Comparison of ENCODE assay signal across 10 cellular contexts in genomic region chr9:120366646-120367019, GRCh38.
A peak's percentile ranks its signal among the peaks of the same experiment; 100 is the strongest.
DNase-seq lines count a peak whose midpoint lies in the region; ATAC-seq and TF ChIP-seq lines count a peak whose summit lies in the region.
"Had no signal": no experiment of that assay in that cellular context is flagged by ENCODE, and none has a peak within 500 bp of the region (broad histone marks: within the 10 kb centered on the region; RNA-seq: fewer than 3 reads in every experiment).

No MANE protein-coding gene starts in this region.

- peak overlapping the region; percentile 45 for H3K9ac ChIP-seq in skeletal muscle satellite cell (ENCODE audit: low read depth, low read length)

- DNase-seq in HFFc6 (peak; percentile 90), WTC11 (ENCODE audit: low spot score) (no peak), hepatocyte (ENCODE audit: low spot score) (peak; percentile 55), NCI-H748 treated with DMSO at 0.1 percent for 48 hours (lab: John Stamatoyannopoulos, UW) (no peak), NCI-H1930 (lab: John Stamatoyannopoulos, UW) (no peak), NCI-H1048 (lab: John Stamatoyannopoulos, UW) (no peak), head of caudate nucleus (no peak)
- DNase-seq: activated T-cell treated with anti-CD3 and anti-CD28 coated beads, Interleukin-2, amount 50 U/mL, for 4 hours; immature natural killer cell had no signal

- H3K4me3 Mint-ChIP-seq in HFFc6 (peak overlapping the region; percentile 71), WTC11 (no peak overlapping the region)
- H3K4me3 Mint-ChIP-seq: activated T-cell treated with anti-CD3 and anti-CD28 coated beads, Interleukin-2, amount 50 U/mL, for 4 hours; immature natural killer cell had no signal

- intact Hi-C loops in head of caudate nucleus (cut with DNase I): no loop called here

- H3K27me3 ChIP-seq in hepatocyte (no peaks in the 10 kb centered on the region), skeletal muscle satellite cell (ENCODE audit: control insufficient read depth, insufficient read depth, low read length) (no peaks in the 10 kb centered on the region)

- H3K9me3 Mint-ChIP-seq in HFFc6 (no peaks in the 10 kb centered on the region; the same call in 1 of the 2 replicates), WTC11 (peaks cover 26% of the 10 kb centered on the region)
- H3K9me3 Mint-ChIP-seq: immature natural killer cell had no signal

- CTCF ChIA-PET in WTC11 (lab: Charles Lee): interaction anchor here (0.6 to 1.1 kb wide), 5 partner anchors 17 to 886 kb away, joined by 3 to 4 read pairs (median 3); no protein-coding TSS in a partner anchor

- H3K9me3 ChIP-seq in hepatocyte (ENCODE audit: low read depth) (no peaks in the 10 kb centered on the region), skeletal muscle satellite cell (replicated peaks; ENCODE audit: low read length) (peaks cover 3% of the 10 kb centered on the region)

- H2AFZ ChIP-seq in hepatocyte: no peak overlapping the region

- peaks cover 2% of the 10 kb centered on the region; the same call in 1 of the 2 replicates for H3K27me3 Mint-ChIP-seq in HFFc6 (ENCODE audit: insufficient read depth)
- H3K27me3 Mint-ChIP-seq in WTC11 (ENCODE audit: low read depth): no peaks in the 10 kb centered on the region; the same call in 1 of the 2 replicates

- H3K79me2 ChIP-seq in hepatocyte: no peaks in the 10 kb centered on the region

- H3K4me2 ChIP-seq in hepatocyte: peak overlapping the region; percentile 3
- peak overlapping the region; percentile 39 for H3K4me2 ChIP-seq in skeletal muscle satellite cell (ENCODE audit: low read length)

- peak; percentile 95 for ATAC-seq in WTC11
- ATAC-seq: activated T-cell treated with anti-CD3 and anti-CD28 coated beads, Interleukin-2, amount 50 U/mL, for 4 hours had no signal

- H3K4me1 ChIP-seq in hepatocyte (ENCODE audit: insufficient read depth): peaks cover 3% of the 10 kb centered on the region
- peaks cover 32% of the 10 kb centered on the region for H3K4me1 ChIP-seq in skeletal muscle satellite cell (ENCODE audit: control insufficient read depth, insufficient read depth, low read length)

- 20% methylated on average over 4 of the region's 4 CpGs for WGBS in hepatocyte (ENCODE audit: low lambda C conversion rate, missing lambda C conversion rate)

- no peaks in the 10 kb centered on the region for H3K36me3 ChIP-seq in hepatocyte (replicated peaks; ENCODE audit: insufficient read depth, low read depth)
- no peaks in the 10 kb centered on the region for H3K36me3 ChIP-seq in skeletal muscle satellite cell (ENCODE audit: insufficient read depth, low read length)

- POLR2A ChIA-PET in WTC11 (lab: Charles Lee): interaction anchor here (1.0 kb wide), 1 partner anchor 9 kb away, joined by 5 read pairs; no protein-coding TSS in a partner anchor

- peak overlapping the region; percentile 42 for H3K27ac ChIP-seq in hepatocyte

- H3K4me3 ChIP-seq in hepatocyte (no peak overlapping the region), skeletal muscle satellite cell (ENCODE audit: low read length) (no peak overlapping the region)

- H3K4me1 Mint-ChIP-seq in HFFc6 (ENCODE audit: low read depth) (peaks cover 47% of the 10 kb centered on the region), WTC11 (peaks cover 14% of the 10 kb centered on the region)
- H3K4me1 Mint-ChIP-seq: immature natural killer cell had no signal

- peak overlapping the region; percentile 73 for H3K27ac Mint-ChIP-seq in HFFc6
- H3K27ac Mint-ChIP-seq in WTC11: no peak overlapping the region
- H3K27ac Mint-ChIP-seq: immature natural killer cell had no signal

- H3K9me2 ChIP-seq in hepatocyte (replicated peaks; ENCODE audit: insufficient read depth): no peaks in the 10 kb centered on the region

- TF ChIP-seq CTCF in HFFc6 (IDR thresholded peaks at IDR 0.05) (peak; percentile 65), WTC11 (IDR thresholded peaks at IDR 0.05) (no peak), hepatocyte (IDR thresholded peaks at IDR 0.05; ENCODE audit: poor library complexity) (no peak)

- H4K20me1 ChIP-seq in hepatocyte (ENCODE audit: insufficient read depth, poor library complexity, severe bottlenecking): no peaks in the 10 kb centered on the region

- H3K36me3 Mint-ChIP-seq in HFFc6 (ENCODE audit: low read depth) (peaks cover 10% of the 10 kb centered on the region; the same call in 1 of the 2 replicates), WTC11 (peaks cover 15% of the 10 kb centered on the region)

TF ChIP-seq in WTC11, 78 proteins besides CTCF, POLR2A, EP300 and RAD21:
- TF ChIP-seq ERG (CRISPR knock-in tag; IDR thresholded peaks at IDR 0.05) (no peak), E2F1 (CRISPR knock-in tag; IDR thresholded peaks at IDR 0.05) (no peak), ZNF317 (CRISPR knock-in tag; IDR thresholded peaks at IDR 0.05; ENCODE audit: borderline replicate concordance, low read depth) (no peak), CDX4 (CRISPR knock-in tag; IDR thresholded peaks at IDR 0.05; ENCODE audit: borderline replicate concordance) (no peak), CBFB (CRISPR knock-in tag; IDR thresholded peaks at IDR 0.05; ENCODE audit: low read depth) (no peak), MXD4 (CRISPR knock-in tag; IDR thresholded peaks at IDR 0.05; ENCODE audit: borderline replicate concordance) (no peak), ZNF416 (CRISPR knock-in tag; IDR thresholded peaks at IDR 0.05) (no peak), ZSCAN18 (CRISPR knock-in tag; IDR thresholded peaks at IDR 0.05) (0 out of 2 replicates have a peak, but pooled peaks have one; percentile 25), TEAD4 (CRISPR knock-in tag; IDR thresholded peaks at IDR 0.05) (peak; percentile 55; the same call in 1 of the 2 replicates), MAX (CRISPR knock-in tag; IDR thresholded peaks at IDR 0.05) (no peak), JUN (CRISPR knock-in tag; IDR thresholded peaks at IDR 0.05) (no peak), FOXJ3 (CRISPR knock-in tag; IDR thresholded peaks at IDR 0.05; ENCODE audit: borderline replicate concordance) (no peak), PRRX2 (CRISPR knock-in tag; IDR thresholded peaks at IDR 0.05) (no peak), TEAD1 (CRISPR knock-in tag; IDR thresholded peaks at IDR 0.05) (peak; percentile 73; the same call in 1 of the 2 replicates)

Comparison
In these comparisons a context has a peak if more than half of its experiments do, and no peak if none do; other contexts are left out.
1. DNase-seq: peak in HFFc6 (single experiment) and hepatocyte (single experiment); none in WTC11 (single experiment), NCI-H748 treated with DMSO at 0.1 percent for 48 hours (single experiment), NCI-H1930 (0 of 2), NCI-H1048 (single experiment) and head of caudate nucleus (0 of 42).